26 cellular contexts compared by ENCODE assay signal in the genomic region with DNA sequence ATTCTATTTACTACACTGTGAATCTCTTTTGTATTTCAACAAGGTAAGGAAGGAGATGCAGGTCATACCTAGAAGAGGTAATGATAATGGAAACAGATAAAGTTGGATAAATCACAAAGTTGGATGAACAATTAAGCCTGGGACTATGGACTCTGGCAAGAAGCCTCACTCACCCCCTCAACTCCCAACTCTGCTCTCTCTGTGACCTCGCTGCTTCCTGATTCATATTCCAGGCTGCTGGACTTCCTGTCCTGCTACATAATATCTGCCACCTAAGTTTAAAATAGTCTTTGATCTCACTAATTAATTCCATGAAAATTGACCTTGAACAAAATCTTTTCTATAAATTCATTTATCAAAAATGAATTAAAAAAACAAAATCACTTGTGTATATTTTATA.
"Had no signal": no experiment of that assay in that cellular context is flagged by ENCODE, and none has a peak within 500 bp of the region (broad histone marks: within the 10 kb centered on the region; RNA-seq: fewer than 3 reads in every experiment).

No MANE protein-coding gene starts in this region.

- H3K27ac ChIP-seq: esophagus muscularis mucosa, heart right ventricle, lower lobe of right lung, ovary, psoas muscle, sigmoid colon, testis, tibial artery had no signal

- H3K4me3 ChIP-seq: esophagus muscularis mucosa, heart right ventricle, lower lobe of right lung, ovary, psoas muscle, sigmoid colon, testis, tibial artery had no signal

- ATAC-seq: left ventricle myocardium superior; lower lobe of right lung; naive thymus-derived CD4-positive, alpha-beta T cell; psoas muscle; right cardiac atrium; stimulated activated memory B cell treated with anti-CD40 and anti-IgM and Interleukin-4, amounts not matched to agents 10 μg/mL and 1 μg/mL and 100 μg/mL, for 72 hours; stimulated activated naive CD8-positive, alpha-beta T cell treated with anti-CD3 and anti-CD28 coated beads, Interleukin-15, Interleukin-2, amounts not matched to agents 100 U/mL and 50 U/mL, for 24 hours had no signal

- H3K27me3 ChIP-seq: esophagus muscularis mucosa, heart right ventricle, ovary, sigmoid colon, testis, tibial artery had no signal

- H3K36me3 ChIP-seq: esophagus muscularis mucosa, heart right ventricle, lower lobe of right lung, ovary, sigmoid colon, tibial artery had no signal

- H3K4me1 ChIP-seq: esophagus muscularis mucosa, heart right ventricle, lower lobe of right lung, psoas muscle, sigmoid colon, testis, tibial artery had no signal

- H3K9me3 ChIP-seq: esophagus muscularis mucosa, heart right ventricle, lower lobe of right lung, ovary, psoas muscle, sigmoid colon, testis, tibial artery had no signal

- DNase-seq: cerebellar nuclear complex; cortex of kidney; effector CD8-positive, alpha-beta T cell; endodermal cell; foreskin melanocyte; glutamatergic neuron; hippocampal formation; islet precursor cell; kidney glomerular epithelial cell; left ventricle myocardium superior; lower lobe of right lung; naive thymus-derived CD4-positive, alpha-beta T cell; nephron progenitor cell; occipital lobe; ovary; psoas muscle; right cardiac atrium; sigmoid colon; stimulated activated CD4-positive, alpha-beta T cell treated with anti-CD3 and anti-CD28 coated beads, Interleukin-4, amount 100 ng/mL, for 4 hours; stimulated activated naive CD8-positive, alpha-beta T cell treated with anti-CD3 and anti-CD28 coated beads, Interleukin-15, Interleukin-2, amounts not matched to agents 100 U/mL and 50 U/mL, for 24 hours; substantia nigra; testis; tibial artery had no signal
